ENCODE assay signal across 13 cellular contexts in the genomic region with DNA sequence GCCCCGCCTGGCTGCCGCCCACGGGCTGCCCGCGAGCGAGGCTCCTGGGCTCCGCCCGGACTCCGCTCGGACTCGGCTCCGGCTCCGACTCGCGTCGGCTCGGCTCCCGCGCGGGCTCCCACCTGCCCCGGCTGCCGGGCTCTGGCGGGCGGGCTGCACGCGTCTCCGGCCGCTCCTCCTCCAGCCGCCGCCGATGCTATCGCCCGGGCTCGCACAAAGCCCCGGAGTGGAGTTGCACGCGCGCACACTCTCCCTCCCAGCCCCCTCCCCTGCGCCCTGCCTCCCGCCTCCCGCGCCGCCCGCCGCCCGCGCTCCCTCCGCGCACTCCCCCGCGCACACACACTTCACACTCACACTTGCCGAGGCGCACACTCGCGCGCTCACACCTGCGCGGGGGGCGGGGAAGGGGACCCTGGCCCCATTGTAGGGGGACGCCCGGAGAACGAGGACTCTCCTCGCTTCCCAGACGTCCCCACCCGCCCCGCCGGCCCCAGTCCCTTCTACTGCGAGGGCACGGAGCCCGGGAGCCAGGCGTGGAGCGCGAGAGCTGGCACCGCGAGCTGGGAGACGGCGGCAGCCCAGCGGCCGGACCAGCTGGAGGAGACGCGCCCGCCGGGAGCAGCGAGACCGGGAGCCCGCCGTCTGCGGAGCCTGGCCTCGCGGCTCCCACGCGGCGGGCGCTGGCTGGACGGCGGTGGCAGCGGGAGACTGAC. TPM values are rescaled to one million over a fixed set of nuclear protein-coding genes. Genes with fewer than 3 reads are reported as not detected.
A peak's percentile ranks its signal among the peaks of the same experiment; 100 is the strongest.
DNase-seq lines count a peak whose midpoint lies in the region; ATAC-seq and TF ChIP-seq lines count a peak whose summit lies in the region.
"Had no signal": no experiment of that assay in that cellular context is flagged by ENCODE, and none has a peak within 500 bp of the region (broad histone marks: within the 10 kb centered on the region; RNA-seq: fewer than 3 reads in every experiment).

A gene (minus strand): TSS at position 215 of the 713 bp plus-strand sequence. CDS start 407 bp downstream, outside the sequence.

- peak; percentile 69 for DNase-seq in DMS153 treated with DMSO at 0.1 percent for 48 hours (lab: John Stamatoyannopoulos, UW; ENCODE audit: unreplicated experiment)
- peak; percentile 87 for DNase-seq in NCI-H1092 treated with DMSO at 0.1 percent for 48 hours (lab: John Stamatoyannopoulos, UW)
- DNase-seq in neural crest cell (ENCODE audit: low read depth, low spot score), result no peak
- no peak for DNase-seq in stimulated activated CD4-positive, alpha-beta T cell treated with anti-CD3 and anti-CD28 coated beads, Interleukin-1b, Interleukin-23, amount 100 ng/mL, for 48 hours
- no peak for DNase-seq in AML-193 (lab: John Stamatoyannopoulos, UW)
- DNase-seq: activated T-cell treated with anti-CD3 and anti-CD28 coated beads, Interleukin-2, amount 50 U/mL, for 72 hours; GDM1; MV-4-11; T-helper 1 cell had no signal

- H3K27ac Mint-ChIP-seq in neural crest cell (ENCODE audit: unreplicated experiment), result no peak within 1 kb of the TSS
- H3K27ac Mint-ChIP-seq: activated T-cell treated with anti-CD3 and anti-CD28 coated beads, Interleukin-2, amount 50 U/mL, for 72 hours; stimulated activated naive CD8-positive, alpha-beta T cell treated with anti-CD3 and anti-CD28 coated beads, Interleukin-15, Interleukin-2, amounts not matched to agents 100 ng/mL and 50 ng/mL, for 24 hours had no signal

- ATAC-seq in GM21737 (IDR thresholded peaks at IDR 0.05; ENCODE audit: unreplicated experiment) (no peak), HG02884 (IDR thresholded peaks at IDR 0.05; ENCODE audit: unreplicated experiment) (no peak)
- ATAC-seq: activated T-cell treated with anti-CD3 and anti-CD28 coated beads, Interleukin-2, amount 50 U/mL, for 72 hours had no signal

- no peaks in the 10 kb centered on the region for H3K9me3 Mint-ChIP-seq in neural crest cell
- H3K9me3 Mint-ChIP-seq: activated T-cell treated with anti-CD3 and anti-CD28 coated beads, Interleukin-2, amount 50 U/mL, for 72 hours; stimulated activated naive CD8-positive, alpha-beta T cell treated with anti-CD3 and anti-CD28 coated beads, Interleukin-15, Interleukin-2, amounts not matched to agents 100 ng/mL and 50 ng/mL, for 24 hours had no signal

- H3K27me3 Mint-ChIP-seq in neural crest cell (ENCODE audit: low read depth), result peaks cover 92% of the 10 kb centered on the region

- H3K36me3 Mint-ChIP-seq in neural crest cell (ENCODE audit: low read depth), result no peaks in the 10 kb centered on the region

- peak within 1 kb of the TSS; percentile 29 for H3K27ac ChIP-seq in cingulate gyrus (ENCODE audit: low read depth, low read length)

- H3K4me3 Mint-ChIP-seq in neural crest cell, result peak within 1 kb of the TSS; percentile 57
- H3K4me3 Mint-ChIP-seq: stimulated activated naive CD8-positive, alpha-beta T cell treated with anti-CD3 and anti-CD28 coated beads, Interleukin-15, Interleukin-2, amounts not matched to agents 100 ng/mL and 50 ng/mL, for 24 hours had no signal

- H3K4me1 Mint-ChIP-seq in neural crest cell, result peaks cover 60% of the 10 kb centered on the region

- no peak for TF ChIP-seq CTCF in neural crest cell (conservative IDR thresholded peaks at IDR 0.05)

RNA-seq across cellular contexts. Expression of the gene that starts here (rescaled TPM):
- total RNA-seq in neural crest cell, result 1.6 and 2.4 TPM in 2 replicates
- total RNA-seq: activated T-cell treated with anti-CD3 and anti-CD28 coated beads, Interleukin-2, amount 50 U/mL, for 72 hours had no signal

Comparison
In these comparisons a context has a peak if more than half of its experiments do, and no peak if none do; other contexts are left out.
1. DNase-seq: peak in DMS153 treated with DMSO at 0.1 percent for 48 hours (single experiment) and NCI-H1092 treated with DMSO at 0.1 percent for 48 hours (single experiment); none in neural crest cell (single experiment), stimulated activated CD4-positive, alpha-beta T cell treated with anti-CD3 and anti-CD28 coated beads, Interleukin-1b, Interleukin-23, amount 100 ng/mL, for 48 hours (single experiment) and AML-193 (0 of 2).